Comparison of ENCODE assay signal across 24 cellular contexts in the genomic region with DNA sequence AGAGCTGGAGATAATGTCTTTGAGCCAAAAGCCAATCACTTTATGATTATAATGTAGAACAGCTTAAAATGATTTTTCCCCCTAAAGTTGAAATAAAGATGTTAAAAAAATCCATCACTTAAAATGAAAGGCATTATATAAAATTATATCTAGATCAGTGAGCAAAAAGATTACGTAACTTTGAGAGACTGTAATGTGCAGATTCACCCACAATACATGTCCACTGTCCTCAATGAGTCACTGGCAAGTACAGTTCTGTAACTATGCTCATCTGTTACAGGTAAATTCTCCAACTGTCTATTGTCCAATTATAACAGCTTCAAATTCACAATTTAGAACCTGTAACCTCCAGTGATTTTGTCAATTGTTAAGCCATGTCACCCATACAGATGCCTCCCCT. TPM values are rescaled to one million over a fixed set of nuclear protein-coding genes. Genes with fewer than 3 reads are reported as not detected.
DNase-seq lines count a peak whose midpoint lies in the region; ATAC-seq, FAIRE-seq and TF ChIP-seq lines count a peak whose summit lies in the region.
"Had no signal": no experiment of that assay in that cellular context is flagged by ENCODE, and none has a peak within 500 bp of the region (broad histone marks: within the 10 kb centered on the region; RNA-seq: fewer than 3 reads in every experiment).

No MANE protein-coding gene starts in this region.

- DNase-seq in ELR (ENCODE audit: low read depth) (peak; percentile 15), LHCN-M2 (ENCODE audit: low read depth) (peak; percentile 6), K562 (ENCODE audit: extremely low read depth in 1 of 4, low spot score in 3 of 4) (no peak), fibroblast of mammary gland (ENCODE audit: low read depth) (peak; percentile 19), neuronal stem cell (ENCODE audit: low spot score) (no peak), heart left ventricle (no peak), small intestine (no peak)
- DNase-seq: CD4-positive, alpha-beta memory T cell; DMS153; GF-D8; HCEC 1CT; Karpas-422; NCI-H1105 treated with DMSO at 0.1 percent for 48 hours; NCI-H187; NCI-H2107; NCI-H2227 treated with DMSO at 0.1 percent for 48 hours; NCI-H510A treated with DMSO at 0.1 percent for 48 hours; NCI-H774; SHP77; SK-N-SH had no signal

- ATAC-seq in K562 (no peak), HG02840 (IDR thresholded peaks at IDR 0.05; ENCODE audit: low FRiP score, unreplicated experiment) (no peak), heart left ventricle (no peak)

- no peak for FAIRE-seq in K562 (lab: Jason Lieb, UNC)
- no peak for FAIRE-seq in small intestine (lab: Jason Lieb, UNC)
- FAIRE-seq: A204.1, RCC 7860 had no signal

- BruUV-seq in K562 (replicated peaks; lab: Mats Ljungman, UMichigan): no TSS peak

- no peak overlapping the region for H2BK15ac ChIP-seq in neuronal stem cell (ENCODE audit: low read length)

- in situ Hi-C loops in K562 (cut with MboI): no loop called here

- H4K8ac ChIP-seq in neuronal stem cell (ENCODE audit: low read depth, low read length): no peak overlapping the region

- H2BK12ac ChIP-seq in neuronal stem cell (ENCODE audit: low read length): no peak overlapping the region

- H3K27ac ChIP-seq in K562 (ENCODE audit: extremely low read depth, low read depth, low read length) (no peak overlapping the region), neuronal stem cell (replicated peaks; ENCODE audit: low read length) (no peak overlapping the region), heart left ventricle (no peak overlapping the region), small intestine (ENCODE audit: low read depth in 1 of 2, low read length in 1 of 2) (no peak overlapping the region)
- H3K27ac ChIP-seq: BLaER1 had no signal

- H3K9me3 ChIP-seq in K562 (replicated peaks; ENCODE audit: control insufficient read depth, insufficient read depth, low read depth, low read length) (no peaks in the 10 kb centered on the region), neuronal stem cell (replicated peaks in 1 of 2; ENCODE audit: control insufficient read depth in 2 of 2, insufficient read depth in 1 of 2, low read depth in 1 of 2, low read length in 2 of 2) (no peaks in the 10 kb centered on the region), heart left ventricle (no peaks in the 10 kb centered on the region), small intestine (ENCODE audit: control insufficient read depth, low read depth) (no peaks in the 10 kb centered on the region)
- H3K9me3 ChIP-seq: BLaER1, SK-N-SH had no signal

- TF ChIP-seq RAD21 in K562 (CRISPR knock-in tag; conservative IDR thresholded peaks at IDR 0.05 in 1 of 2, IDR thresholded peaks at IDR 0.05 in 1 of 2): no peak

- H3K9ac ChIP-seq in K562 (ENCODE audit: insufficient read depth in 1 of 2, low read depth in 2 of 2, low read length in 2 of 2) (no peak overlapping the region), neuronal stem cell (ENCODE audit: low read depth, low read length, poor library complexity) (no peak overlapping the region)
- H3K9ac ChIP-seq: BLaER1, SK-N-SH had no signal

- 43% methylated on average over 1 of the region's 1 CpG for WGBS in K562 (ENCODE audit: insufficient coverage, low coverage, missing lambda C conversion rate)
- no CpG with 5 or more reads among the region's 1 CpG for WGBS in neuronal stem cell (ENCODE audit: extremely low coverage in 2 of 2, insufficient read length in 2 of 2, insufficient replicate concordance in 1 of 2), 2 donors
- 38 to 97% (median 69%) methylated on average over 1 of the region's 1 CpG for WGBS in heart left ventricle, 4 donors
- WGBS in small intestine, 3 donors: 62 to 100% (median 89%) methylated on average over 1 of the region's 1 CpG

- H3K4ac ChIP-seq in neuronal stem cell (ENCODE audit: low read length): no peak overlapping the region

- H2BK5ac ChIP-seq in neuronal stem cell (ENCODE audit: low read length): no peak overlapping the region

- H3K36me3 ChIP-seq in K562 (ENCODE audit: control insufficient read depth, insufficient read depth, low read length) (no peaks in the 10 kb centered on the region), neuronal stem cell (replicated peaks in 1 of 2; ENCODE audit: control insufficient read depth in 2 of 2, insufficient read depth in 2 of 2, low read length in 2 of 2) (peaks cover 2 to 74% of the 10 kb centered on the region in 2 donors), heart left ventricle (peaks cover 0 to 16% (median 0%) of the 10 kb centered on the region in 9 donors), small intestine (ENCODE audit: control insufficient read depth in 2 of 2, insufficient read depth in 2 of 2, low read length in 2 of 2) (no peaks in the 10 kb centered on the region)

- H2AK5ac ChIP-seq in neuronal stem cell (ENCODE audit: low read depth, low read length): no peak overlapping the region

- H2BK120ac ChIP-seq in neuronal stem cell (ENCODE audit: low read depth, low read length): no peak overlapping the region

- TF ChIP-seq CTCF in K562 (IDR thresholded peaks at IDR 0.05 in 2 of 3, conservative IDR thresholded peaks at IDR 0.05 in 1 of 3; ENCODE audit: insufficient read depth in 2 of 3, low read depth in 1 of 3, low read length in 3 of 3) (no peak), fibroblast of mammary gland (conservative IDR thresholded peaks at IDR 0.05; ENCODE audit: control insufficient read depth, insufficient read depth, low read depth, low read length) (no peak), heart left ventricle (IDR thresholded peaks at IDR 0.05) (no peak)

- intact Hi-C loops in K562 (cut with micrococcal nuclease) (no loop called here), heart left ventricle (cut with DNase I) (no loop called here)

- TF ChIP-seq POLR2A in K562 (conservative IDR thresholded peaks at IDR 0.05) (no peak), heart left ventricle (IDR thresholded peaks at IDR 0.05) (no peak)

- no peaks in the 10 kb centered on the region for H3K79me2 ChIP-seq in K562 (ENCODE audit: control insufficient read depth, insufficient read depth, low read length)

- no peak overlapping the region for H3K4me3 ChIP-seq in K562
- no peak overlapping the region for H3K4me3 ChIP-seq in fibroblast of mammary gland (ENCODE audit: control insufficient read depth, low read depth, low read length)
- no peak overlapping the region for H3K4me3 ChIP-seq in neuronal stem cell (ENCODE audit: low read length in 2 of 2)
- H3K4me3 ChIP-seq in heart left ventricle: no peak overlapping the region
- H3K4me3 ChIP-seq in small intestine (ENCODE audit: low read depth in 1 of 2, low read length in 2 of 2): no peak overlapping the region
- H3K4me3 ChIP-seq: BLaER1 had no signal

- H3K14ac ChIP-seq in neuronal stem cell (ENCODE audit: low read length): no peak overlapping the region

- H2AFZ ChIP-seq in K562 (ENCODE audit: low read depth, low read length): no peak overlapping the region
- H2AFZ ChIP-seq in neuronal stem cell (ENCODE audit: low read length): no peak overlapping the region

- no peak for TF ChIP-seq EP300 in K562 (IDR thresholded peaks at IDR 0.05; ENCODE audit: low read length)

- H3K4me1 ChIP-seq in K562 (replicated peaks in 1 of 2; ENCODE audit: control insufficient read depth in 2 of 2, insufficient read depth in 2 of 2, low read length in 2 of 2): no peaks in the 10 kb centered on the region
- peaks cover 0 to 2% of the 10 kb centered on the region in 2 donors for H3K4me1 ChIP-seq in neuronal stem cell (ENCODE audit: control insufficient read depth in 2 of 2, insufficient read depth in 1 of 2, low read depth in 1 of 2, low read length in 2 of 2)
- H3K4me1 ChIP-seq in heart left ventricle: no peaks in the 10 kb centered on the region
- no peaks in the 10 kb centered on the region for H3K4me1 ChIP-seq in small intestine (ENCODE audit: control insufficient read depth in 2 of 2, insufficient read depth in 1 of 2, low read depth in 1 of 2, low read length in 1 of 2)
- H3K4me1 ChIP-seq: BLaER1 had no signal

- no peaks in the 10 kb centered on the region for H4K20me1 ChIP-seq in K562 (replicated peaks; ENCODE audit: control insufficient read depth, insufficient read depth, low read length)
- H4K20me1 ChIP-seq: BLaER1 had no signal

- H4K91ac ChIP-seq in neuronal stem cell (ENCODE audit: low read depth, low read length, poor library complexity): no peak overlapping the region

- H3K79me1 ChIP-seq in neuronal stem cell (ENCODE audit: low read depth, low read length): no peaks in the 10 kb centered on the region

- H3K23ac ChIP-seq in neuronal stem cell (ENCODE audit: low read depth, low read length, poor library complexity): no peak overlapping the region

- H3K18ac ChIP-seq in neuronal stem cell (ENCODE audit: low read length): no peak overlapping the region

- CTCF ChIA-PET in K562 (lab: Yijun Ruan, JAX; ENCODE audit: low intra/inter-chr PET ratio): no interaction called here

- H3K9me1 ChIP-seq in K562 (ENCODE audit: control insufficient read depth, insufficient read depth, low read length): no peaks in the 10 kb centered on the region

- H3K27me3 ChIP-seq in K562 (ENCODE audit: control insufficient read depth in 2 of 2, insufficient read depth in 2 of 2, low read length in 2 of 2): no peaks in the 10 kb centered on the region
- H3K27me3 ChIP-seq in neuronal stem cell (ENCODE audit: control insufficient read depth in 3 of 3, insufficient read depth in 3 of 3, low read depth in 1 of 3, low read length in 3 of 3): no peaks in the 10 kb centered on the region
- H3K27me3 ChIP-seq in heart left ventricle: no peaks in the 10 kb centered on the region
- no peaks in the 10 kb centered on the region for H3K27me3 ChIP-seq in small intestine (ENCODE audit: control insufficient read depth in 2 of 2, insufficient read depth in 2 of 2, low read length in 2 of 2)
- H3K27me3 ChIP-seq: BLaER1 had no signal

- POLR2A ChIA-PET in K562 (lab: Yijun Ruan, JAX): no interaction called here

- H3K4me2 ChIP-seq in K562 (ENCODE audit: insufficient read depth, low read length) (no peak overlapping the region), neuronal stem cell (ENCODE audit: insufficient read depth, low read length, poor library complexity, severe bottlenecking) (no peak overlapping the region)
- H3K4me2 ChIP-seq: BLaER1, SK-N-SH had no signal

RNA-seq across cellular contexts. Expression of a gene that starts 19.0 kb away (rescaled TPM):
- total RNA-seq in LHCN-M2 (2014; rRNA removed) (2.3 and 2.5 TPM in 2 replicates), K562 (2014; rRNA removed) (0.27 and 0.82 TPM in 2 replicates), K562 (2014; rRNA removed; fragmentation: Illumina TruSeq; extraction: Trizol) (1.4 and 1.6 TPM in 2 replicates), K562 (2015; rRNA removed; fragmentation: Illumina TruSeq; extraction: Trizol) (1.0 and 1.4 TPM in 2 replicates), K562 (2021) (0.72 and 0.80 TPM in 2 replicates), heart left ventricle (1 to 10 TPM in 8 of 9 donors, under 1 TPM in 1; 0.56 to 2.9 (median 2.3) TPM)
- polyA plus RNA-seq in LHCN-M2 (2012): 1.0 TPM
- 0.53 and 2.1 TPM in 2 replicates for total RNA-seq in K562 (2011; cell fraction: chromatin; rRNA removed; ENCODE audit: low replicate concordance)
- total RNA-seq in K562 (2011; cell fraction: nucleolus; rRNA removed): 0.33 and 0.66 TPM in 2 replicates
- 0.46 and 0.59 TPM in 2 replicates for total RNA-seq in K562 (2011; cell fraction: nucleoplasm; rRNA removed)
- polyA plus RNA-seq in K562 (2011; rRNA removed) (0.35 and 0.45 TPM in 2 replicates), K562 (2014; fragmentation: Illumina TruSeq; extraction: Trizol) (1.00 and 1.0 TPM in 2 replicates), K562 (2014; fragmentation: Nextera tagmentation; extraction: Ambion mirVana) (under 1 TPM; 0.29 to 0.39 TPM), K562 (2014; rRNA removed) (0.63 and 1.3 TPM in 2 replicates), heart left ventricle (1 to 10 TPM in 1 of 2 donors, under 1 TPM in 1; 0.84 to 4.4 TPM), small intestine (under 1 TPM; 0.22 to 0.95 (median 0.54) TPM)
- polyA plus RNA-seq in K562 (2011; cell fraction: cytosol; rRNA removed): 0.04 and 0.15 TPM in 2 replicates
- 0.37 and 0.58 TPM in 2 replicates for polyA plus RNA-seq in K562 (2011; cell fraction: nucleus; rRNA removed)
- polyA plus RNA-seq in K562 (2012): 0.40 and 0.57 TPM in 2 replicates
- 0.46 and 0.51 TPM in 2 replicates for polyA minus RNA-seq in K562 (2011; rRNA and poly(A)+ RNA removed)
- not detected in 2 replicates for polyA minus RNA-seq in K562 (2011; cell fraction: cytosol; rRNA and poly(A)+ RNA removed)
- polyA minus RNA-seq in K562 (2011; cell fraction: nucleus; rRNA and poly(A)+ RNA removed): 0.40 and 0.67 TPM in 2 replicates
- polyA plus RNA-seq in neuronal stem cell (2013, experiment 1 of 2): 13.3 TPM
- polyA plus RNA-seq in neuronal stem cell (2013, experiment 2 of 2): 14.1 TPM

RNA-seq across cellular contexts. Expression of a gene that starts 53.6 kb away (rescaled TPM):
- total RNA-seq in LHCN-M2 (2014; rRNA removed) (203 and 205 TPM in 2 replicates), K562 (2014; rRNA removed) (247 and 314 TPM in 2 replicates), K562 (2014; rRNA removed; fragmentation: Illumina TruSeq; extraction: Trizol) (367 and 401 TPM in 2 replicates), K562 (2015; rRNA removed; fragmentation: Illumina TruSeq; extraction: Trizol) (334 and 336 TPM in 2 replicates), K562 (2021) (368 and 369 TPM in 2 replicates), heart left ventricle (100 to 1,000 TPM in 4 of 9 donors, 10 to 100 TPM in 5; 50.1 to 130 (median 96.9) TPM)
- 134 TPM for polyA plus RNA-seq in LHCN-M2 (2012)
- total RNA-seq in K562 (2011; cell fraction: chromatin; rRNA removed; ENCODE audit: low replicate concordance): 61.0 and 77.5 TPM in 2 replicates
- total RNA-seq in K562 (2011; cell fraction: nucleolus; rRNA removed): 53.8 and 58.2 TPM in 2 replicates
- total RNA-seq in K562 (2011; cell fraction: nucleoplasm; rRNA removed): 73.7 and 82.9 TPM in 2 replicates
- polyA plus RNA-seq in K562 (2011; rRNA removed) (230 and 345 TPM in 2 replicates), K562 (2014; fragmentation: Illumina TruSeq; extraction: Trizol) (303 and 305 TPM in 2 replicates), K562 (2014; fragmentation: Nextera tagmentation; extraction: Ambion mirVana) (100 to 1,000 TPM; 101 to 157 TPM), K562 (2014; rRNA removed) (228 and 263 TPM in 2 replicates), heart left ventricle (100 to 1,000 TPM in 1 of 2 donors, 10 to 100 TPM in 1; 42.1 to 170 TPM), small intestine (100 to 1,000 TPM in 1 of 3 donors, 10 to 100 TPM in 2; 36.9 to 115 (median 37.0) TPM)
- 96.7 and 163 TPM in 2 replicates for polyA plus RNA-seq in K562 (2011; cell fraction: cytosol; rRNA removed)
- 72.5 and 101 TPM in 2 replicates for polyA plus RNA-seq in K562 (2011; cell fraction: nucleus; rRNA removed)
- 283 and 320 TPM in 2 replicates for polyA plus RNA-seq in K562 (2012)
- 268 and 284 TPM in 2 replicates for polyA minus RNA-seq in K562 (2011; rRNA and poly(A)+ RNA removed)
- polyA minus RNA-seq in K562 (2011; cell fraction: cytosol; rRNA and poly(A)+ RNA removed): 186 and 192 TPM in 2 replicates
- 34.2 and 51.4 TPM in 2 replicates for polyA minus RNA-seq in K562 (2011; cell fraction: nucleus; rRNA and poly(A)+ RNA removed)
- 239 TPM for polyA plus RNA-seq in neuronal stem cell (2013, experiment 1 of 2)
- 240 TPM for polyA plus RNA-seq in neuronal stem cell (2013, experiment 2 of 2)

Comparison
In these comparisons a context has a peak if more than half of its experiments do, and no peak if none do; other contexts are left out.
1. DNase-seq: peak in ELR (single experiment), LHCN-M2 (single experiment) and fibroblast of mammary gland (single experiment); none in K562 (0 of 4), neuronal stem cell (single experiment), heart left ventricle (0 of 5) and small intestine (single experiment).